Comparison of ENCODE assay signal across 8 cellular contexts in the genomic region with DNA sequence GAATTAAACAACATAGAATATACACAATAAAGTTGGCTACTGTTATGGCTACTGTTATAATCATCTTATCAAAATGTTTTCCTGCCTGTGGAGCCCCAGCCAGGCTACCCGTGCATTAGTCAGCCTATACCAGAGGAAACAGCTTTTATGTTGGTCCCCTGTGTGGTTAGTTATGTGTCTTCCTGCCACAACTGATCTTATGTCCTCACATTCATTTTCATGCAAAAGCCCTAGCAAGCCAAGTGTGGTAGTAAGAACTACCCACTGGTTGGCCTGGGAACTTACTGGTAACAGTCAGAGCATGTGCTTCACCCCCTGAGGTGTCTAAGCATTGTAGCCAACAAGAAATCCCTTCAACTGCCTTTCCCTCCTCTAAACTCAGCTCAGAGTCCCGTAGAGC. TPM values are rescaled to one million over a fixed set of nuclear protein-coding genes. Genes with fewer than 3 reads are reported as not detected.
A peak's percentile ranks its signal among the peaks of the same experiment; 100 is the strongest.
DNase-seq lines count a peak whose midpoint lies in the region; ATAC-seq lines count a peak whose summit lies in the region.

No MANE protein-coding gene starts in this region.

- H3K27me3 Mint-ChIP-seq in activated naive CD8-positive, alpha-beta T cell treated with anti-CD3 and anti-CD28 coated beads, Interleukin-2, amount 50 U/mL, for 24 hours: no peaks in the 10 kb centered on the region

- H3K27ac Mint-ChIP-seq in activated naive CD8-positive, alpha-beta T cell treated with anti-CD3 and anti-CD28 coated beads, Interleukin-2, amount 50 U/mL, for 24 hours: peak overlapping the region; percentile 44

- H3K4me3 Mint-ChIP-seq in activated naive CD8-positive, alpha-beta T cell treated with anti-CD3 and anti-CD28 coated beads, Interleukin-2, amount 50 U/mL, for 24 hours: no peak overlapping the region

- no peak overlapping the region for H3K4me3 ChIP-seq in Jurkat, Clone E6-1 (ENCODE audit: low read length)

- H3K36me3 Mint-ChIP-seq in activated naive CD8-positive, alpha-beta T cell treated with anti-CD3 and anti-CD28 coated beads, Interleukin-2, amount 50 U/mL, for 24 hours (ENCODE audit: low read depth): no peaks in the 10 kb centered on the region

- H3K4me1 Mint-ChIP-seq in activated naive CD8-positive, alpha-beta T cell treated with anti-CD3 and anti-CD28 coated beads, Interleukin-2, amount 50 U/mL, for 24 hours: peaks cover 10% of the 10 kb centered on the region

- H3K9me3 Mint-ChIP-seq in activated naive CD8-positive, alpha-beta T cell treated with anti-CD3 and anti-CD28 coated beads, Interleukin-2, amount 50 U/mL, for 24 hours: no peaks in the 10 kb centered on the region

- peak; percentile 58 for DNase-seq in activated effector memory CD4-positive, alpha-beta T cell treated with anti-CD3 and anti-CD28 coated beads, Interleukin-2, amount 50 U/mL, for 16 hours
- no peak for DNase-seq in activated effector memory CD4-positive, alpha-beta T cell treated with Interleukin-2 at 50 U/mL for 16 hours
- DNase-seq in Jurkat, Clone E6-1 (ENCODE audit: low read depth, low spot score): peak; percentile 85
- DNase-seq in activated naive CD8-positive, alpha-beta T cell treated with anti-CD3 and anti-CD28 coated beads, Interleukin-2, amount 50 U/mL, for 24 hours: peak; percentile 8
- peak; percentile 11 for DNase-seq in stimulated activated naive CD8-positive, alpha-beta T cell treated with anti-CD3 and anti-CD28 coated beads, Interleukin-15, Interleukin-2, amounts not matched to agents 100 U/mL and 50 U/mL, for 24 hours
- DNase-seq in OCI-M2 (lab: John Stamatoyannopoulos, UW; ENCODE audit: unreplicated experiment) (no peak), GM03348 (ENCODE audit: low spot score) (no peak), medulla oblongata (ENCODE audit: extremely low spot score) (no peak)

- peak; percentile 88 for ATAC-seq in activated naive CD8-positive, alpha-beta T cell treated with anti-CD3 and anti-CD28 coated beads, Interleukin-2, amount 50 U/mL, for 24 hours
- peak; percentile 79 for ATAC-seq in stimulated activated naive CD8-positive, alpha-beta T cell treated with anti-CD3 and anti-CD28 coated beads, Interleukin-15, Interleukin-2, amounts not matched to agents 100 U/mL and 50 U/mL, for 24 hours

RNA-seq across cellular contexts. Expression of a gene that starts 21.8 kb away (rescaled TPM):
- polyA plus RNA-seq in Jurkat, Clone E6-1 (2012; ENCODE audit: insufficient read depth, insufficient read length): 12.3 TPM

Comparison
In these comparisons a context has a peak if more than half of its experiments do, and no peak if none do; other contexts are left out.
1. DNase-seq: peak in activated effector memory CD4-positive, alpha-beta T cell treated with anti-CD3 and anti-CD28 coated beads, Interleukin-2, amount 50 U/mL, for 16 hours (single experiment), Jurkat, Clone E6-1 (single experiment), activated naive CD8-positive, alpha-beta T cell treated with anti-CD3 and anti-CD28 coated beads, Interleukin-2, amount 50 U/mL, for 24 hours (single experiment) and stimulated activated naive CD8-positive, alpha-beta T cell treated with anti-CD3 and anti-CD28 coated beads, Interleukin-15, Interleukin-2, amounts not matched to agents 100 U/mL and 50 U/mL, for 24 hours (single experiment); none in activated effector memory CD4-positive, alpha-beta T cell treated with Interleukin-2 at 50 U/mL for 16 hours (single experiment), OCI-M2 (single experiment), GM03348 (single experiment) and medulla oblongata (single experiment).